ENCODE assay signal across 11 cellular contexts in the genomic region with DNA sequence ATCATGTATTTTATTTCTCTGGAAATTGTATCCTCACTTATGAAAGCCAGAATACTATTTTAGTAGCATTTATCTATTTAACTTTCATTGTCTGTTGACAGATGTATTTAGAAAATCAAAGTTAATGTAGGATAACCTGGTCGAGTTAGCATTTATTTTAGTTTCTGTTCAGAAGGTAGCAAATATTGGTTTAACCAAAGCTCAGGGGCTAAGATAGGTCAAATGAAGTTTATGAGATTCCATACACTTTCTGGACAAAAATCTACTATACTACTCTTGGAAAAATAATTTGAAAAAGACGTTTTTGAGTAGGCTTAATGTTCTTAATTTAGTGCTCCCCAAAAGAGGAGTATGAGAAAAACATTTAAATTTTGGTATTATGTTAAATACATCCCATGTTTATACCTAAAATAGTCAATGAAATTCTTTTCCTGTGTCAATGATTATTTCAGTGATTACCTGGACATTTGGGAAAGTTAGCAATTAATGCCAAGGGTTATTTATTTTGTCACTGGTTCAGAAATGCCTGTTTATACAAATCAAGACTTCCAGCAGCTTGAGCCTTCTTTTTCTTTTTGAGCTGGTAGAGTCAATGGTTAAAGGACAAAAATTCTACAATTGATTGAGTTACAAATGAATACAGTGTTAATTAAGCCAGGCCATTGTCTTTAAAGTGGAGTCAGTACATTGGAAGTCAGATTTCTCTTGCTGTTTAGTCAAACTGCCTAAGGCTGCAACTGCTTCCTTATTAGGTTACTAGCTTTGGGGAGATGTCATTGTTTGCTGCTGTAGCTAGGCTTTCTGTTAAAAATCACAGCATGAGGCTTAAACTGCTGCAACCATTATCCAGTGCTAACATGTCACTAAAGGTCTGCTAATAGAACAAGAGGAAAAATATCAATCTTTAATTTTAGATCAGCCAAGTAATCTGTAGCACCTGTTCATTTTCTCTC.
DNase-seq lines count a peak whose midpoint lies in the region; ATAC-seq lines count a peak whose summit lies in the region.
"Had no signal": no experiment of that assay in that cellular context is flagged by ENCODE, and none has a peak within 500 bp of the region (broad histone marks: within the 10 kb centered on the region; RNA-seq: fewer than 3 reads in every experiment).

No MANE protein-coding gene starts in this region.

- ATAC-seq in right cardiac atrium = no peak
- no peak for ATAC-seq in GM21786 (IDR thresholded peaks at IDR 0.05; ENCODE audit: unreplicated experiment)

- peaks cover 1% of the 10 kb centered on the region for H3K36me3 Mint-ChIP-seq in activated T-cell treated with anti-CD3 and anti-CD28 coated beads, Interleukin-2, amount 50 U/mL, for 24 hours (ENCODE audit: low read depth)

- H2AFZ ChIP-seq in neuron (ENCODE audit: low read depth, low read length) = peak overlapping the region; percentile 41

- H3K4me1 ChIP-seq in endocrine pancreas (ENCODE audit: control insufficient read depth, insufficient read depth, low read length) (peaks cover 14% of the 10 kb centered on the region), neuron (ENCODE audit: insufficient read depth, low read length) (peaks cover 15% of the 10 kb centered on the region), right cardiac atrium (ENCODE audit: control insufficient read depth, insufficient read depth, low read length) (no peaks in the 10 kb centered on the region)
- H3K4me1 ChIP-seq: prostate gland had no signal

- H3K4me3 ChIP-seq in endocrine pancreas (ENCODE audit: control insufficient read depth, insufficient read depth, low read length) = peak overlapping the region; percentile 56
- H3K4me3 ChIP-seq in neuron (ENCODE audit: low read length) = no peak overlapping the region
- H3K4me3 ChIP-seq in right cardiac atrium (ENCODE audit: low read length) = no peak overlapping the region
- H3K4me3 ChIP-seq: prostate gland had no signal

- no peak overlapping the region for H3K9ac ChIP-seq in endocrine pancreas (ENCODE audit: control insufficient read depth, insufficient read depth, low read length)

- H3K27ac Mint-ChIP-seq in activated T-cell treated with anti-CD3 and anti-CD28 coated beads, Interleukin-2, amount 50 U/mL, for 24 hours = no peak overlapping the region
- H3K27ac Mint-ChIP-seq: dendritic cell treated with granulocyte-macrophage colony-stimulating factor and Interleukin-4, amounts not matched to agents 40 ng/mL and 50 ng/mL, for 4 days had no signal

- no peak overlapping the region for H3K4me3 Mint-ChIP-seq in activated T-cell treated with anti-CD3 and anti-CD28 coated beads, Interleukin-2, amount 50 U/mL, for 24 hours
- H3K4me3 Mint-ChIP-seq: dendritic cell treated with granulocyte-macrophage colony-stimulating factor and Interleukin-4, amounts not matched to agents 40 ng/mL and 50 ng/mL, for 4 days had no signal

- H3K9me3 Mint-ChIP-seq in activated T-cell treated with anti-CD3 and anti-CD28 coated beads, Interleukin-2, amount 50 U/mL, for 24 hours = no peaks in the 10 kb centered on the region
- H3K9me3 Mint-ChIP-seq: dendritic cell treated with granulocyte-macrophage colony-stimulating factor and Interleukin-4, amounts not matched to agents 40 ng/mL and 50 ng/mL, for 4 days had no signal

- 82% methylated on average over 2 of the region's 2 CpGs for WGBS in right cardiac atrium

- no peaks in the 10 kb centered on the region for H3K9me3 ChIP-seq in endocrine pancreas (ENCODE audit: control insufficient read depth, low read length)
- no peaks in the 10 kb centered on the region for H3K9me3 ChIP-seq in neuron (ENCODE audit: low read length)
- H3K9me3 ChIP-seq in right cardiac atrium (ENCODE audit: control insufficient read depth, low read length) = no peaks in the 10 kb centered on the region
- H3K9me3 ChIP-seq: prostate gland had no signal

- H3K27me3 ChIP-seq in endocrine pancreas (ENCODE audit: control insufficient read depth, insufficient read depth, low read length) = no peaks in the 10 kb centered on the region
- no peaks in the 10 kb centered on the region for H3K27me3 ChIP-seq in neuron (ENCODE audit: insufficient read depth, low read length)
- no peaks in the 10 kb centered on the region for H3K27me3 ChIP-seq in right cardiac atrium (ENCODE audit: control insufficient read depth, insufficient read depth)

- intact Hi-C loops in right cardiac atrium (cut with DNase I) = no loop called here

- peak; percentile 26 for DNase-seq in DMS79 treated with DMSO at 0.1 percent for 48 hours (lab: John Stamatoyannopoulos, UW)
- DNase-seq in DMS79 (lab: John Stamatoyannopoulos, UW) = no peak
- peak; percentile 86 for DNase-seq in NCI-H748 treated with DMSO at 0.1 percent for 48 hours (lab: John Stamatoyannopoulos, UW)
- DNase-seq in right cardiac atrium = no peak
- DNase-seq in activated T-cell treated with anti-CD3 and anti-CD28 coated beads, Interleukin-2, amount 50 U/mL, for 24 hours = no peak
- DNase-seq: NCI-H446 had no signal

- H3K36me3 ChIP-seq in endocrine pancreas (ENCODE audit: control insufficient read depth, insufficient read depth, low read length) (no peaks in the 10 kb centered on the region), neuron (ENCODE audit: insufficient read depth, low read length) (no peaks in the 10 kb centered on the region)
- H3K36me3 ChIP-seq: prostate gland had no signal

- H3K27ac ChIP-seq in right cardiac atrium (ENCODE audit: low read length) = no peak overlapping the region
- H3K27ac ChIP-seq: prostate gland had no signal

- H3K27me3 Mint-ChIP-seq in activated T-cell treated with anti-CD3 and anti-CD28 coated beads, Interleukin-2, amount 50 U/mL, for 24 hours = no peaks in the 10 kb centered on the region

- H3K4me1 Mint-ChIP-seq in activated T-cell treated with anti-CD3 and anti-CD28 coated beads, Interleukin-2, amount 50 U/mL, for 24 hours (ENCODE audit: low read depth) = no peaks in the 10 kb centered on the region

Comparison
In these comparisons a context has a peak if more than half of its experiments do, and no peak if none do; other contexts are left out.
1. DNase-seq: peak in DMS79 treated with DMSO at 0.1 percent for 48 hours (single experiment) and NCI-H748 treated with DMSO at 0.1 percent for 48 hours (single experiment); none in DMS79 (single experiment), right cardiac atrium (0 of 3) and activated T-cell treated with anti-CD3 and anti-CD28 coated beads, Interleukin-2, amount 50 U/mL, for 24 hours (single experiment).